1 cellular context compared by ENCODE assay signal in genomic region chr17:2724783-2725164, GRCh38.
TF ChIP-seq lines count a peak whose summit lies in the region.

No MANE protein-coding gene starts in this region.

TF ChIP-seq in HepG2, 621 proteins besides CTCF, POLR2A, EP300 and RAD21 (continued from another document and continues in another):
- TF ChIP-seq ZNF746 (CRISPR knock-in tag; IDR thresholded peaks at IDR 0.05) (no peak), JUNB (CRISPR knock-in tag; IDR thresholded peaks at IDR 0.05; ENCODE audit: borderline replicate concordance) (no peak), ZNF160 (CRISPR knock-in tag; IDR thresholded peaks at IDR 0.05) (peak; percentile 47; the same call in 1 of the 2 replicates), TBX2 (CRISPR knock-in tag; IDR thresholded peaks at IDR 0.05; ENCODE audit: borderline replicate concordance) (peak; percentile 30; the same call in 1 of the 2 replicates), ZIK1 (CRISPR knock-in tag; IDR thresholded peaks at IDR 0.05; ENCODE audit: borderline replicate concordance, low read depth) (no peak), ARID4A (CRISPR knock-in tag; IDR thresholded peaks at IDR 0.05; ENCODE audit: borderline replicate concordance) (peak; percentile 38; the same call in 1 of the 2 replicates), GABPA (IDR thresholded peaks at IDR 0.05; ENCODE audit: low read depth, low read length) (no peak), GABPA (CRISPR knock-in tag; IDR thresholded peaks at IDR 0.05; ENCODE audit: low read depth) (no peak), TIGD3 (CRISPR knock-in tag; IDR thresholded peaks at IDR 0.05; ENCODE audit: borderline replicate concordance) (no peak), IKZF4 (CRISPR knock-in tag; IDR thresholded peaks at IDR 0.05; ENCODE audit: borderline replicate concordance, low read depth, not compliant biosample characterization) (peak; percentile 42), TGIF2 (CRISPR knock-in tag; IDR thresholded peaks at IDR 0.05) (no peak), EZH2 (conservative IDR thresholded peaks at IDR 0.05; ENCODE audit: low read depth, low read length) (no peak), SMARCE1 (IDR thresholded peaks at IDR 0.05; ENCODE audit: borderline replicate concordance) (no peak), ZBTB14 (CRISPR knock-in tag; IDR thresholded peaks at IDR 0.05) (0 out of 2 replicates have a peak, but pooled peaks have one; percentile 44), EEA1 (CRISPR knock-in tag; IDR thresholded peaks at IDR 0.05; ENCODE audit: borderline replicate concordance) (0 out of 2 replicates have a peak, but pooled peaks have one; percentile 53), ZNF687 (CRISPR knock-in tag; IDR thresholded peaks at IDR 0.05) (peak; percentile 87), ZFX (CRISPR knock-in tag; IDR thresholded peaks at IDR 0.05; ENCODE audit: low read depth) (0 out of 2 replicates have a peak, but pooled peaks have one; percentile 16), SP4 (CRISPR knock-in tag; IDR thresholded peaks at IDR 0.05) (peak; percentile 67), MXD3 (CRISPR knock-in tag; IDR thresholded peaks at IDR 0.05) (peak; percentile 72; the same call in 1 of the 2 replicates), MTA3 (CRISPR knock-in tag; IDR thresholded peaks at IDR 0.05) (no peak), MAX (IDR thresholded peaks at IDR 0.05) (peak; percentile 87), FOXK2 (IDR thresholded peaks at IDR 0.05) (no peak), PBX3 (CRISPR knock-in tag; IDR thresholded peaks at IDR 0.05; ENCODE audit: borderline replicate concordance) (no peak), UBTF (CRISPR knock-in tag; IDR thresholded peaks at IDR 0.05) (peak; percentile 81), ZNF329 (CRISPR knock-in tag; IDR thresholded peaks at IDR 0.05; ENCODE audit: low read depth) (0 out of 2 replicates have a peak, but pooled peaks have one; percentile 46), CREB3 (CRISPR knock-in tag; IDR thresholded peaks at IDR 0.05) (0 out of 2 replicates have a peak, but pooled peaks have one; percentile 53), SNAI1 (CRISPR knock-in tag; IDR thresholded peaks at IDR 0.05; ENCODE audit: borderline replicate concordance) (no peak), CBX1 (IDR thresholded peaks at IDR 0.05; ENCODE audit: low read depth) (no peak), NFKB2 (CRISPR knock-in tag; IDR thresholded peaks at IDR 0.05; ENCODE audit: borderline replicate concordance) (0 out of 2 replicates have a peak, but pooled peaks have one; percentile 24), REPIN1 (CRISPR knock-in tag; IDR thresholded peaks at IDR 0.05; ENCODE audit: borderline replicate concordance, low read depth) (no peak), ZNF724P (CRISPR knock-in tag; IDR thresholded peaks at IDR 0.05; ENCODE audit: borderline replicate concordance) (no peak), MTA1 (CRISPR knock-in tag; IDR thresholded peaks at IDR 0.05; ENCODE audit: borderline replicate concordance) (peak; percentile 71; the same call in 1 of the 2 replicates), ZNF609 (CRISPR knock-in tag; IDR thresholded peaks at IDR 0.05; ENCODE audit: borderline replicate concordance) (no peak), PHF5A (CRISPR knock-in tag; IDR thresholded peaks at IDR 0.05; ENCODE audit: low read depth, unreplicated experiment) (no peak)
